Comparison of ENCODE assay signal across 10 cellular contexts in genomic region chr6:128600397-128600951, GRCh38.
DNase-seq lines count a peak whose midpoint lies in the region; ATAC-seq, FAIRE-seq and TF ChIP-seq lines count a peak whose summit lies in the region.
"Had no signal": no experiment of that assay in that cellular context is flagged by ENCODE, and none has a peak within 500 bp of the region (broad histone marks: within the 10 kb centered on the region; RNA-seq: fewer than 3 reads in every experiment).

No MANE protein-coding gene starts in this region.

- ATAC-seq in GM18519 (IDR thresholded peaks at IDR 0.05; ENCODE audit: low FRiP score, unreplicated experiment): peak; percentile 64
- ATAC-seq in HG02678 (IDR thresholded peaks at IDR 0.05; ENCODE audit: unreplicated experiment): peak; percentile 62
- no peak for ATAC-seq in stimulated activated naive B cell treated with anti-CD40 and anti-IgM and Interleukin-4, amounts not matched to agents 10 μg/mL and 1 μg/mL and 100 μg/mL, for 72 hours (replicated peaks)
- ATAC-seq in HepG2: no peak

- H3K36me3 Mint-ChIP-seq in stimulated activated naive B cell treated with anti-CD40 and anti-IgM and Interleukin-4, amounts not matched to agents 10 μg/mL and 1 μg/mL and 100 μg/mL, for 72 hours: no peaks in the 10 kb centered on the region

- CTCF ChIA-PET in HepG2 (lab: Yijun Ruan, JAX; ENCODE audit: low intra/inter-chr PET ratio, low total read pairs): no interaction called here

- H3K9ac ChIP-seq in HepG2 (ENCODE audit: insufficient read depth, low read depth, low read length): no peak overlapping the region

- no peak overlapping the region for H3K4me3 ChIP-seq in fibroblast of villous mesenchyme (ENCODE audit: low read depth, low read length)
- no peak overlapping the region for H3K4me3 ChIP-seq in HepG2 (replicated peaks in 1 of 3; ENCODE audit: insufficient read depth in 1 of 3, low read depth in 2 of 3, low read length in 3 of 3)
- H3K4me3 ChIP-seq in Peyer's patch: no peak overlapping the region
- H3K4me3 ChIP-seq: skin epidermis had no signal

- no peak for FAIRE-seq in HepG2 (lab: Jason Lieb, UNC)
- FAIRE-seq: TTC549 had no signal

- H3K9me3 Mint-ChIP-seq in stimulated activated naive B cell treated with anti-CD40 and anti-IgM and Interleukin-4, amounts not matched to agents 10 μg/mL and 1 μg/mL and 100 μg/mL, for 72 hours: peaks cover 0 to 3% of the 10 kb centered on the region in 2 donors

- H3K9me3 ChIP-seq in HepG2 (ENCODE audit: low read length) (no peaks in the 10 kb centered on the region), Peyer's patch (no peaks in the 10 kb centered on the region)

- no peak overlapping the region for H3K4me2 ChIP-seq in HepG2 (ENCODE audit: low read depth, low read length)

- no peak overlapping the region for H2AFZ ChIP-seq in HepG2 (ENCODE audit: low read length)

- H3K4me1 ChIP-seq in HepG2 (ENCODE audit: insufficient read depth, low read length): no peaks in the 10 kb centered on the region
- no peaks in the 10 kb centered on the region for H3K4me1 ChIP-seq in Peyer's patch

- TF ChIP-seq CTCF in fibroblast of villous mesenchyme (IDR thresholded peaks at IDR 0.05; ENCODE audit: insufficient read depth, low read depth, low read length): no peak
- TF ChIP-seq CTCF in HepG2 (CRISPR knock-in tag; IDR thresholded peaks at IDR 0.05): no peak
- no peak for TF ChIP-seq CTCF in Peyer's patch (IDR thresholded peaks at IDR 0.05)

- H3K27ac ChIP-seq in HepG2 (ENCODE audit: extremely low read length, insufficient read depth, low read length) (no peak overlapping the region), Peyer's patch (no peak overlapping the region)
- H3K27ac ChIP-seq: skin epidermis had no signal

- TF ChIP-seq POLR2A in HepG2 (IDR thresholded peaks at IDR 0.05; ENCODE audit: insufficient read depth in 1 of 2, low read depth in 2 of 2, low read length in 2 of 2): no peak
- no peak for TF ChIP-seq POLR2A in Peyer's patch (IDR thresholded peaks at IDR 0.05)

- TF ChIP-seq EP300 in HepG2 (IDR thresholded peaks at IDR 0.05; ENCODE audit: low read depth in 2 of 2, low read length in 2 of 2) (no peak), HepG2 (CRISPR knock-in tag; IDR thresholded peaks at IDR 0.05; ENCODE audit: borderline replicate concordance) (no peak)

- no peaks in the 10 kb centered on the region for H3K79me2 ChIP-seq in HepG2 (ENCODE audit: insufficient read depth, low read length)

- no peak overlapping the region for H3K4me3 Mint-ChIP-seq in stimulated activated naive B cell treated with anti-CD40 and anti-IgM and Interleukin-4, amounts not matched to agents 10 μg/mL and 1 μg/mL and 100 μg/mL, for 72 hours

- no peaks in the 10 kb centered on the region for H3K4me1 Mint-ChIP-seq in stimulated activated naive B cell treated with anti-CD40 and anti-IgM and Interleukin-4, amounts not matched to agents 10 μg/mL and 1 μg/mL and 100 μg/mL, for 72 hours

- H4K20me1 ChIP-seq in HepG2 (ENCODE audit: insufficient read depth, low read length): no peaks in the 10 kb centered on the region

- intact Hi-C loops in HepG2 (cut with micrococcal nuclease; ENCODE audit: unreplicated experiment): no loop called here

- no TSS peak for BruUV-seq in HepG2 (replicated peaks; lab: Mats Ljungman, UMichigan)

- H3K27me3 Mint-ChIP-seq in stimulated activated naive B cell treated with anti-CD40 and anti-IgM and Interleukin-4, amounts not matched to agents 10 μg/mL and 1 μg/mL and 100 μg/mL, for 72 hours: peaks cover 0 to 6% of the 10 kb centered on the region in 2 donors

- peaks cover 0 to 13% of the 10 kb centered on the region in 2 experiments; a peak in 2 of 5 replicates for H3K27me3 ChIP-seq in HepG2 (ENCODE audit: control insufficient read depth in 1 of 2, insufficient read depth in 2 of 2, low read length in 2 of 2)
- no peaks in the 10 kb centered on the region for H3K27me3 ChIP-seq in Peyer's patch

- in situ Hi-C loops in HepG2 (cut with HindIII; ENCODE audit: extremely low pct_ligation_motif_present, low pct_unique_long_range_greater_than_20kb): no loop called here

- DNase-seq in NCI-H226 (peak; percentile 91), fibroblast of villous mesenchyme (ENCODE audit: low read depth) (peak; percentile 92), SHP77 treated with DMSO at 0.1 percent for 48 hours (lab: John Stamatoyannopoulos, UW) (no peak), HepG2 (ENCODE audit: low spot score) (no peak), Peyer's patch (no peak)
- no peak for DNase-seq in stimulated activated naive B cell treated with anti-CD40 and anti-IgM and Interleukin-4, amounts not matched to agents 10 μg/mL and 1 μg/mL and 100 μg/mL, for 72 hours

- no peak for TF ChIP-seq RAD21 in HepG2 (CRISPR knock-in tag; IDR thresholded peaks at IDR 0.05)

- no peak overlapping the region for H3K27ac Mint-ChIP-seq in stimulated activated naive B cell treated with anti-CD40 and anti-IgM and Interleukin-4, amounts not matched to agents 10 μg/mL and 1 μg/mL and 100 μg/mL, for 72 hours

- POLR2A ChIA-PET in HepG2 (lab: Yijun Ruan, JAX): no interaction called here

- 5% methylated on average over 4 of the region's 4 CpGs for WGBS in HepG2 (ENCODE audit: low lambda C conversion rate)

- no peaks in the 10 kb centered on the region for H3K36me3 ChIP-seq in HepG2 (replicated peaks in 1 of 2; ENCODE audit: control insufficient read depth in 1 of 2, insufficient read depth in 2 of 2, low read length in 2 of 2)
- no peaks in the 10 kb centered on the region for H3K36me3 ChIP-seq in Peyer's patch

TF ChIP-seq in HepG2, 621 proteins besides CTCF, POLR2A, EP300 and RAD21:
- no peak for TF ChIP-seq POLR2AphosphoS5 (IDR thresholded peaks at IDR 0.05; ENCODE audit: low read depth, low read length)
- TF ChIP-seq FOXJ3 (CRISPR knock-in tag; IDR thresholded peaks at IDR 0.05; ENCODE audit: borderline replicate concordance): no peak
- TF ChIP-seq, protein P1, sequence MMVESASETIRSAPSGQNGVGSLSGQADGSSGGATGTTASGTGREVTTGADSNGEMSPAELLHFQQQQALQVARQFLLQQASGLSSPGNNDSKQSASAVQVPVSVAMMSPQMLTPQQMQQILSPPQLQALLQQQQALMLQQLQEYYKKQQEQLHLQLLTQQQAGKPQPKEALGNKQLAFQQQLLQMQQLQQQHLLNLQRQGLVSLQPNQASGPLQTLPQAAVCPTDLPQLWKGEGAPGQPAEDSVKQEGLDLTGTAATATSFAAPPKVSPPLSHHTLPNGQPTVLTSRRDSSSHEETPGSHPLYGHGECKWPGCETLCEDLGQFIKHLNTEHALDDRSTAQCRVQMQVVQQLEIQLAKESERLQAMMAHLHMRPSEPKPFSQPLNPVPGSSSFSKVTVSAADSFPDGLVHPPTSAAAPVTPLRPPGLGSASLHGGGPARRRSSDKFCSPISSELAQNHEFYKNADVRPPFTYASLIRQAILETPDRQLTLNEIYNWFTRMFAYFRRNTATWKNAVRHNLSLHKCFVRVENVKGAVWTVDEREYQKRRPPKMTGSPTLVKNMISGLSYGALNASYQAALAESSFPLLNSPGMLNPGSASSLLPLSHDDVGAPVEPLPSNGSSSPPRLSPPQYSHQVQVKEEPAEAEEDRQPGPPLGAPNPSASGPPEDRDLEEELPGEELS (CRISPR knock-in tag; IDR thresholded peaks at IDR 0.05): no peak
- no peak for TF ChIP-seq ZNF367 (CRISPR knock-in tag; IDR thresholded peaks at IDR 0.05; ENCODE audit: borderline replicate concordance)
- no peak for TF ChIP-seq ZNF510 (CRISPR knock-in tag; IDR thresholded peaks at IDR 0.05; ENCODE audit: low read depth)
- TF ChIP-seq, protein P2, sequence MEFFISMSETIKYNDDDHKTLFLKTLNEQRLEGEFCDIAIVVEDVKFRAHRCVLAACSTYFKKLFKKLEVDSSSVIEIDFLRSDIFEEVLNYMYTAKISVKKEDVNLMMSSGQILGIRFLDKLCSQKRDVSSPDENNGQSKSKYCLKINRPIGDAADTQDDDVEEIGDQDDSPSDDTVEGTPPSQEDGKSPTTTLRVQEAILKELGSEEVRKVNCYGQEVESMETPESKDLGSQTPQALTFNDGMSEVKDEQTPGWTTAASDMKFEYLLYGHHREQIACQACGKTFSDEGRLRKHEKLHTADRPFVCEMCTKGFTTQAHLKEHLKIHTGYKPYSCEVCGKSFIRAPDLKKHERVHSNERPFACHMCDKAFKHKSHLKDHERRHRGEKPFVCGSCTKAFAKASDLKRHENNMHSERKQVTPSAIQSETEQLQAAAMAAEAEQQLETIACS (CRISPR knock-in tag; IDR thresholded peaks at IDR 0.05): no peak
- TF ChIP-seq ZNF629 (CRISPR knock-in tag; conservative IDR thresholded peaks at IDR 0.05): no peak
- no peak for TF ChIP-seq ATF7 (IDR thresholded peaks at IDR 0.05)
- no peak for TF ChIP-seq ATF7 (CRISPR knock-in tag; IDR thresholded peaks at IDR 0.05)
- no peak for TF ChIP-seq WIZ (CRISPR knock-in tag; IDR thresholded peaks at IDR 0.05)
- TF ChIP-seq, protein P3, sequence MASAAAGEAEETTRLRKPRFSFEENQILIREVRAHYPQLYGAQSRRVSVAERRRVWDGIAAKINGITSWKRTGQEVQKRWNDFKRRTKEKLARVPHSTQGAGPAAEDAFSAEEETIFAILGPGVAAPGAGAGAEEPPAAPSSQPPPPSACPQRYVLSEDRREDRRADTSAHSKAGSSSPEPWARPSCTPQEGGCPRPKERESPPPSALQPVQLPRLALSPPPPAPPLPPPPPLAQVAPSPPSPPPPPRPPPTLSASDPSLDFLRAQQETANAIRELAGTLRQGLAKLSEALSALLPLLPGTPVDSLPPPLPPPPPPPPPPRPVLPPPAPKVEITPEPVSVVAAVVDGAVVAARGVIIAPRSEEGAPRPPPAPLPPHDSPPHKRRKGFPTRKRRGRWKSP (CRISPR knock-in tag; IDR thresholded peaks at IDR 0.05): no peak
- no peak for TF ChIP-seq ZNF460 (CRISPR knock-in tag; IDR thresholded peaks at IDR 0.05; ENCODE audit: borderline replicate concordance)

Comparison
In these comparisons a context has a peak if more than half of its experiments do, and no peak if none do; other contexts are left out.
1. ATAC-seq: peak in GM18519 (single experiment) and HG02678 (single experiment); none in stimulated activated naive B cell treated with anti-CD40 and anti-IgM and Interleukin-4, amounts not matched to agents 10 μg/mL and 1 μg/mL and 100 μg/mL, for 72 hours (0 of 2) and HepG2 (single experiment).
2. DNase-seq: peak in NCI-H226 (single experiment) and fibroblast of villous mesenchyme (single experiment); none in stimulated activated naive B cell treated with anti-CD40 and anti-IgM and Interleukin-4, amounts not matched to agents 10 μg/mL and 1 μg/mL and 100 μg/mL, for 72 hours (single experiment), SHP77 treated with DMSO at 0.1 percent for 48 hours (single experiment), HepG2 (single experiment) and Peyer's patch (0 of 3).